13 cellular contexts compared by ENCODE assay signal in the genomic region with DNA sequence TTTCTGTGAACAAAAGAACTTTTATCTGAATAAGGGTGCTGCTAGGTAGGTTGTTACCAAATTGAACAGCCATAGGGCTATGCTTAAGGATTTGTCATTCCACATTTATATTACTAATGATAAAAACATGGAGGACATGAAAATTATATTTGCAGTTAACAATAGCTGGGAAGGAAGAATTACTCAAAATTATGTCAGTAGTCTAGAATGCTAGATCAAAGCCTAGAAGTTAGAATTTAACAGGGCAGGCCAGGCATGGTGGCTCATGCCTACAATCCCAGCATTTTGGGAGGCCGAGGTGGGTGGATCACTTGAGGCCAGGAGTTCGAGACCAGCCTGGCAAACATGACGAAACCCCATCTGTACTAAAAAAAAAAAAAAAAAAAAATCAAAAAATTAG. TPM values are rescaled to one million over a fixed set of nuclear protein-coding genes. Genes with fewer than 3 reads are reported as not detected.
DNase-seq lines count a peak whose midpoint lies in the region; ATAC-seq, FAIRE-seq and TF ChIP-seq lines count a peak whose summit lies in the region.
"Had no signal": no experiment of that assay in that cellular context is flagged by ENCODE, and none has a peak within 500 bp of the region (broad histone marks: within the 10 kb centered on the region; RNA-seq: fewer than 3 reads in every experiment).

No MANE protein-coding gene starts in this region.

- H3K4me1 Mint-ChIP-seq in Calu3 (ENCODE audit: low read depth, unreplicated experiment), result peaks cover 70% of the 10 kb centered on the region
- H3K4me1 Mint-ChIP-seq in activated naive CD8-positive, alpha-beta T cell (ENCODE audit: low read depth), result peaks cover 86% of the 10 kb centered on the region

- no peak for DNase-seq in A549 (ENCODE audit: low read depth in 1 of 2, low spot score in 1 of 2)
- no peak for DNase-seq in Calu3
- peak; percentile 18 for DNase-seq in kidney glomerular epithelial cell (lab: John Stamatoyannopoulos, UW)
- no peak for DNase-seq in tibial nerve (ENCODE audit: low spot score in 2 of 2)
- no peak for DNase-seq in stimulated activated CD4-positive, alpha-beta T cell treated with anti-CD3 and anti-CD28 coated beads, Interleukin-4, amount 100 ng/mL, for 4 hours
- no peak for DNase-seq in RKO (ENCODE audit: low spot score)
- DNase-seq: activated CD4-positive, alpha-beta T cell treated with anti-CD3 and anti-CD28 coated beads, Interleukin-2, amount 50 U/mL, for 4 hours; midbrain; NCI-H1417 had no signal

- H3K4me3 Mint-ChIP-seq in Calu3 (ENCODE audit: low read depth, unreplicated experiment), result no peak overlapping the region
- peak overlapping the region; percentile 71 for H3K4me3 Mint-ChIP-seq in activated naive CD8-positive, alpha-beta T cell

- peak overlapping the region; percentile 96 for H3K27ac Mint-ChIP-seq in Calu3 (ENCODE audit: unreplicated experiment)
- peak overlapping the region; percentile 95 for H3K27ac Mint-ChIP-seq in activated naive CD8-positive, alpha-beta T cell
- H3K27ac Mint-ChIP-seq: progenitor cell of endocrine pancreas had no signal

- POLR2A ChIA-PET in A549 (lab: Yijun Ruan, JAX), result interaction anchor here (0.7 to 2.0 kb wide), 2 partner anchors 9 to 108 kb away, joined by 5 to 18 read pairs; a partner anchor contains a TSS

- H3K9me3 ChIP-seq in A549 (no peaks in the 10 kb centered on the region), tibial nerve (no peaks in the 10 kb centered on the region)
- H3K9me3 ChIP-seq: BLaER1 had no signal

- no peaks in the 10 kb centered on the region for H3K27me3 Mint-ChIP-seq in Calu3 (ENCODE audit: unreplicated experiment)
- no peaks in the 10 kb centered on the region for H3K27me3 Mint-ChIP-seq in activated naive CD8-positive, alpha-beta T cell
- H3K27me3 Mint-ChIP-seq: progenitor cell of endocrine pancreas had no signal

- ATAC-seq in A549 (peak in 1 of 2 experiments; percentile 35; a peak in 2 of 6 replicates), HG03469 (IDR thresholded peaks at IDR 0.05; ENCODE audit: unreplicated experiment) (no peak)

- TF ChIP-seq EP300 in A549 (IDR thresholded peaks at IDR 0.05) (no peak), tibial nerve (IDR thresholded peaks at IDR 0.05) (no peak)

- peaks cover 0 to 2% (median 0%) of the 10 kb centered on the region in 3 donors for H3K36me3 ChIP-seq in tibial nerve

- H3K27ac ChIP-seq in A549, result peak overlapping the region; percentile 1 to 40; a peak in 4 of 6 replicates
- peak overlapping the region in 1 of 4 donors; percentile 34 for H3K27ac ChIP-seq in tibial nerve
- H3K27ac ChIP-seq: BLaER1 had no signal

- TF ChIP-seq POLR2A in A549 (IDR thresholded peaks at IDR 0.05; ENCODE audit: low read length), result no peak
- no peak for TF ChIP-seq POLR2A in tibial nerve (IDR thresholded peaks at IDR 0.05)

- TF ChIP-seq RAD21 in A549 (conservative IDR thresholded peaks at IDR 0.05 in 1 of 2, IDR thresholded peaks at IDR 0.05 in 1 of 2), result no peak

- no TSS peak for BruUV-seq in Calu3 (replicated peaks; lab: Mats Ljungman, UMichigan)

- no peaks in the 10 kb centered on the region for H3K27me3 ChIP-seq in tibial nerve
- H3K27me3 ChIP-seq: BLaER1 had no signal

- TF ChIP-seq CTCF in A549 (IDR thresholded peaks at IDR 0.05) (no peak), Calu3 (IDR thresholded peaks at IDR 0.05; ENCODE audit: unreplicated experiment) (no peak), tibial nerve (IDR thresholded peaks at IDR 0.05) (no peak)

- no peaks in the 10 kb centered on the region for H3K9me3 Mint-ChIP-seq in Calu3 (ENCODE audit: low read depth, unreplicated experiment)
- H3K9me3 Mint-ChIP-seq in activated naive CD8-positive, alpha-beta T cell (ENCODE audit: low read depth), result no peaks in the 10 kb centered on the region

- CTCF ChIA-PET in A549 (lab: Yijun Ruan, JAX) (interaction anchor here (1.4 kb wide), 2 partner anchors 10 to 108 kb away, joined by 6 to 9 read pairs; a partner anchor contains a TSS), Calu3 (lab: Charles Lee) (no interaction called here)

- intact Hi-C loops in Calu3 (cut with micrococcal nuclease; ENCODE audit: unreplicated experiment), result loop anchor here (5.0 kb wide), 1 partner anchor 660 kb away; a partner anchor contains a TSS

- no peak for FAIRE-seq in A549 (lab: Jason Lieb, UNC)

- peaks cover 20% of the 10 kb centered on the region for H3K36me3 Mint-ChIP-seq in Calu3 (ENCODE audit: insufficient read depth, unreplicated experiment)
- H3K36me3 Mint-ChIP-seq in activated naive CD8-positive, alpha-beta T cell, result peaks cover 7% of the 10 kb centered on the region

- H3K4me3 ChIP-seq in A549 (no peak overlapping the region), tibial nerve (no peak overlapping the region)
- H3K4me3 ChIP-seq: BLaER1 had no signal

- H3K4me1 ChIP-seq in A549 (peaks cover 59% of the 10 kb centered on the region), tibial nerve (peaks cover 0 to 60% (median 29%) of the 10 kb centered on the region in 4 donors)
- H3K4me1 ChIP-seq: BLaER1 had no signal

- 82% methylated on average over 3 of the region's 3 CpGs for WGBS in A549 (ENCODE audit: missing lambda C conversion rate)
- 65 to 72% methylated on average over 3 of the region's 3 CpGs for WGBS in tibial nerve, 2 donors

- H3K4me2 ChIP-seq in A549, result peak overlapping the region; percentile 65
- H3K4me2 ChIP-seq: BLaER1 had no signal

TF ChIP-seq in A549, 52 proteins besides CTCF, POLR2A, EP300 and RAD21:
- TF ChIP-seq, protein P1, sequence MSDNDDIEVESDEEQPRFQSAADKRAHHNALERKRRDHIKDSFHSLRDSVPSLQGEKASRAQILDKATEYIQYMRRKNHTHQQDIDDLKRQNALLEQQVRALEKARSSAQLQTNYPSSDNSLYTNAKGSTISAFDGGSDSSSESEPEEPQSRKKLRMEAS (IDR thresholded peaks at IDR 0.05), result no peak
- no peak for TF ChIP-seq PHF8 (IDR thresholded peaks at IDR 0.05; ENCODE audit: borderline replicate concordance, low read depth)
- no peak for TF ChIP-seq HOXB13 (CRISPR knock-in tag; IDR thresholded peaks at IDR 0.05; ENCODE audit: low read depth)
- no peak for TF ChIP-seq HDAC2 (IDR thresholded peaks at IDR 0.05)
- TF ChIP-seq CHD2 (IDR thresholded peaks at IDR 0.05; ENCODE audit: low read length, partially characterized antibody), result no peak
- no peak for TF ChIP-seq FOSB (CRISPR knock-in tag; IDR thresholded peaks at IDR 0.05)
- TF ChIP-seq, protein P2, sequence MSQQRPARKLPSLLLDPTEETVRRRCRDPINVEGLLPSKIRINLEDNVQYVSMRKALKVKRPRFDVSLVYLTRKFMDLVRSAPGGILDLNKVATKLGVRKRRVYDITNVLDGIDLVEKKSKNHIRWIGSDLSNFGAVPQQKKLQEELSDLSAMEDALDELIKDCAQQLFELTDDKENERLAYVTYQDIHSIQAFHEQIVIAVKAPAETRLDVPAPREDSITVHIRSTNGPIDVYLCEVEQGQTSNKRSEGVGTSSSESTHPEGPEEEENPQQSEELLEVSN (IDR thresholded peaks at IDR 0.05; ENCODE audit: borderline replicate concordance, low read depth), result no peak
- no peak for TF ChIP-seq FOXS1 (CRISPR knock-in tag; IDR thresholded peaks at IDR 0.05)
- TF ChIP-seq JUN (IDR thresholded peaks at IDR 0.05), result no peak
- no peak for TF ChIP-seq CBX8 (IDR thresholded peaks at IDR 0.05)
- TF ChIP-seq KDM5A (IDR thresholded peaks at IDR 0.05), result no peak
- no peak for TF ChIP-seq MYC (IDR thresholded peaks at IDR 0.05; ENCODE audit: borderline replicate concordance, low read length)

RNA-seq across cellular contexts. Expression of a gene that starts 9.4 kb away (rescaled TPM):
- 20.2 and 27.3 TPM in 2 replicates for polyA plus RNA-seq in A549 (2011; rRNA removed)
- polyA plus RNA-seq in A549 (2012; cell fraction: cytosol; rRNA removed), result 7.2 and 8.7 TPM in 2 replicates
- polyA plus RNA-seq in A549 (2012; cell fraction: nucleus; rRNA removed), result 5.0 and 5.3 TPM in 2 replicates
- polyA plus RNA-seq in A549 (2017; fragmentation: RNase III; extraction: RNeasy Plus Mini Kit Qiagen cat#74134 plus additional on column Dnase treatment), result 40.4 to 47.5 TPM (median 45.6 TPM) in 3 replicates
- 4.4 and 5.1 TPM in 2 replicates for polyA minus RNA-seq in A549 (2011; rRNA and poly(A)+ RNA removed)
- 35.9 and 53.5 TPM in 2 replicates for total RNA-seq in Calu3 (2022)
- total RNA-seq in tibial nerve, result 10 to 100 TPM in 2 of 4 donors, 1 to 10 TPM in 2; 9.0 to 23.6 (median 13.5) TPM
